19 cellular contexts compared by ENCODE assay signal in genomic region chr1:76390451-76390850, GRCh38.
A peak's percentile ranks its signal among the peaks of the same experiment; 100 is the strongest.
DNase-seq lines count a peak whose midpoint lies in the region; ATAC-seq and TF ChIP-seq lines count a peak whose summit lies in the region.
"Had no signal": no experiment of that assay in that cellular context is flagged by ENCODE, and none has a peak within 500 bp of the region (broad histone marks: within the 10 kb centered on the region; RNA-seq: fewer than 3 reads in every experiment).

No MANE protein-coding gene starts in this region.

- DNase-seq in DMS 273 (lab: John Stamatoyannopoulos, UW; ENCODE audit: unreplicated experiment): peak; percentile 25
- no peak for DNase-seq in DMS 273 treated with DMSO at 0.1 percent for 48 hours (lab: John Stamatoyannopoulos, UW)
- peak in 41 of 56 donors; percentile 0 to 75 (median 22) for DNase-seq in amygdala (lab: John Stamatoyannopoulos, UW)
- DNase-seq in right cardiac atrium: peak in 2 of 3 donors; percentile 35 to 57
- DNase-seq in prostate gland (ENCODE audit: low spot score): peak; percentile 49
- DNase-seq in SIG-M5 (lab: John Stamatoyannopoulos, UW): no peak
- DNase-seq: activated CD4-positive, alpha-beta T cell treated with anti-CD3 and anti-CD28 coated beads, Interleukin-2, amount 10 ng/mL, durations not matched to agents 24 days and 14 days; activated naive CD8-positive, alpha-beta T cell treated with anti-CD3 and anti-CD28 coated beads, Interleukin-2, amount 10 ng/mL, durations not matched to agents 7 days and 5 days; AML-193; H9; NCI-H2081; NCI-H524; nephron progenitor cell; psoas muscle; T-cell; upper lobe of right lung had no signal

- H3K27ac ChIP-seq in right cardiac atrium (ENCODE audit: low read length) (no peak overlapping the region), prostate gland (no peak overlapping the region)
- H3K27ac ChIP-seq: 22Rv1, psoas muscle, upper lobe of right lung had no signal

- no peak overlapping the region for H3K4me3 ChIP-seq in right cardiac atrium (ENCODE audit: low read length)
- H3K4me3 ChIP-seq in prostate gland: no peak overlapping the region
- H3K4me3 ChIP-seq: psoas muscle, upper lobe of right lung had no signal

- no peak for TF ChIP-seq CTCF in prostate gland (IDR thresholded peaks at IDR 0.05)

- ATAC-seq in right cardiac atrium: peak; percentile 67 to 74
- ATAC-seq in HG02610 (IDR thresholded peaks at IDR 0.05; ENCODE audit: unreplicated experiment): no peak
- ATAC-seq in HG03439 (IDR thresholded peaks at IDR 0.05; ENCODE audit: unreplicated experiment): no peak
- ATAC-seq: psoas muscle, T-cell, upper lobe of right lung had no signal

- TF ChIP-seq POLR2A in prostate gland (IDR thresholded peaks at IDR 0.05): no peak

- intact Hi-C loops in right cardiac atrium (cut with DNase I): no loop called here
- intact Hi-C loops in prostate gland (cut with DNase I): no loop called here

- H3K36me3 ChIP-seq in prostate gland: no peaks in the 10 kb centered on the region
- H3K36me3 ChIP-seq: upper lobe of right lung had no signal

- H3K4me1 ChIP-seq in right cardiac atrium (ENCODE audit: control insufficient read depth, insufficient read depth, low read length) (peaks cover 1% of the 10 kb centered on the region), prostate gland (replicated peaks) (no peaks in the 10 kb centered on the region)
- H3K4me1 ChIP-seq: psoas muscle, upper lobe of right lung had no signal

- H3K27me3 ChIP-seq in right cardiac atrium (ENCODE audit: control insufficient read depth, insufficient read depth): no peaks in the 10 kb centered on the region
- H3K27me3 ChIP-seq in prostate gland (replicated peaks; ENCODE audit: insufficient read depth): no peaks in the 10 kb centered on the region
- H3K27me3 ChIP-seq: upper lobe of right lung had no signal

- H3K9me3 ChIP-seq in right cardiac atrium (ENCODE audit: control insufficient read depth, low read length) (no peaks in the 10 kb centered on the region), prostate gland (no peaks in the 10 kb centered on the region)
- H3K9me3 ChIP-seq: psoas muscle, upper lobe of right lung had no signal

Comparison
In these comparisons a context has a peak if more than half of its experiments do, and no peak if none do; other contexts are left out.
1. DNase-seq: peak in DMS 273 (single experiment), amygdala (41 of 56), right cardiac atrium (2 of 3) and prostate gland (single experiment); none in DMS 273 treated with DMSO at 0.1 percent for 48 hours (single experiment) and SIG-M5 (single experiment).
2. ATAC-seq: peak in right cardiac atrium (2 of 2); none in HG02610 (single experiment) and HG03439 (single experiment).